In genomic region chr3:35685153-35685552, GRCh38 we compare ENCODE assay signal across 11 cellular contexts. TPM values are rescaled to one million over a fixed set of nuclear protein-coding genes. Genes with fewer than 3 reads are reported as not detected.
"Had no signal": no experiment of that assay in that cellular context is flagged by ENCODE, and none has a peak within 500 bp of the region (broad histone marks: within the 10 kb centered on the region; RNA-seq: fewer than 3 reads in every experiment).

No MANE protein-coding gene starts in this region.

- H3K4me1 ChIP-seq: HAP-1 had no signal

- H3K9ac ChIP-seq: GM23248 had no signal

- H3K4me3 ChIP-seq: GM23248, HAP-1 had no signal

- H3K27ac ChIP-seq: GM23248, HL-60 had no signal

- H3K9me3 ChIP-seq: HAP-1 had no signal

- ATAC-seq: HCT116, HepG2 had no signal

- H2AFZ ChIP-seq: GM23248 had no signal

- DNase-seq: GM23248, GOT3, H7, HFFc6, KBM-7 had no signal

- H3K36me3 ChIP-seq: HAP-1 had no signal

RNA-seq across cellular contexts. Expression of gene ARPP21, which starts 45.8 kb away (rescaled TPM):
- total RNA-seq: GM23248, H7, HepG2, HFFc6, HT1080 had no signal
- polyA plus RNA-seq: GM23248, HepG2, IgD-negative memory B cell had no signal
